ENCODE assay signal across 9 cellular contexts in genomic region chr12:80268924-80269749, GRCh38.
DNase-seq lines count a peak whose midpoint lies in the region; ATAC-seq, FAIRE-seq and TF ChIP-seq lines count a peak whose summit lies in the region.
"Had no signal": no experiment of that assay in that cellular context is flagged by ENCODE, and none has a peak within 500 bp of the region (broad histone marks: within the 10 kb centered on the region; RNA-seq: fewer than 3 reads in every experiment).

No MANE protein-coding gene starts in this region.

- H3K4me1 ChIP-seq in A549 = peaks cover 15% of the 10 kb centered on the region
- peaks cover 0 to 9% (median 7%) of the 10 kb centered on the region in 4 donors for H3K4me1 ChIP-seq in sigmoid colon
- H3K4me1 ChIP-seq in colonic mucosa = no peaks in the 10 kb centered on the region
- H3K4me1 ChIP-seq in Karpas-422 (ENCODE audit: low read length) = no peaks in the 10 kb centered on the region

- peak; percentile 7 to 39 for DNase-seq in A549 (ENCODE audit: low read depth in 1 of 2, low spot score in 1 of 2)
- DNase-seq in RKO (ENCODE audit: low spot score) = peak; percentile 95
- DNase-seq in foreskin fibroblast = peak; percentile 75 to 86
- DNase-seq in sigmoid colon = no peak
- no peak for DNase-seq in colonic mucosa
- no peak for DNase-seq in Karpas-422
- DNase-seq in NCI-H146 treated with DMSO at 0.1 percent for 48 hours (lab: John Stamatoyannopoulos, UW; ENCODE audit: unreplicated experiment) = no peak
- DNase-seq: CD8-positive, alpha-beta memory T cell had no signal

- H3K9me3 ChIP-seq in A549 = no peaks in the 10 kb centered on the region
- no peaks in the 10 kb centered on the region for H3K9me3 ChIP-seq in sigmoid colon
- no peaks in the 10 kb centered on the region for H3K9me3 ChIP-seq in colonic mucosa
- no peaks in the 10 kb centered on the region for H3K9me3 ChIP-seq in Karpas-422 (ENCODE audit: low read length)

- intact Hi-C loops in sigmoid colon (cut with DNase I) = loop anchor here (5.0 to 10.0 kb wide), 4 partner anchors 72 to 857 kb away; no protein-coding TSS in a partner anchor
- intact Hi-C loops in colonic mucosa (cut with DNase I) = loop anchor here (2.0 to 10.0 kb wide), 2 partner anchors 524 to 862 kb away; no protein-coding TSS in a partner anchor

- TF ChIP-seq EP300 in A549 (IDR thresholded peaks at IDR 0.05) = no peak
- no peak for TF ChIP-seq EP300 in sigmoid colon (IDR thresholded peaks at IDR 0.05)

- POLR2A ChIA-PET in A549 (lab: Yijun Ruan, JAX) = interaction anchor here (1.3 kb wide), 1 partner anchor 74 kb away, joined by 6 read pairs; no protein-coding TSS in a partner anchor

- H3K9ac ChIP-seq in colonic mucosa (ENCODE audit: low read depth in 2 of 2, low read length in 2 of 2) = no peak overlapping the region
- H3K9ac ChIP-seq in Karpas-422 (ENCODE audit: low read length) = no peak overlapping the region

- FAIRE-seq in A549 (lab: Jason Lieb, UNC) = peak; percentile 46

- TF ChIP-seq POLR2A in A549 (IDR thresholded peaks at IDR 0.05; ENCODE audit: low read length) = no peak
- TF ChIP-seq POLR2A in sigmoid colon (IDR thresholded peaks at IDR 0.05) = no peak

- CTCF ChIA-PET in A549 (lab: Yijun Ruan, JAX) = interaction anchor here (0.7 to 4.8 kb wide), 25 partner anchors 9 to 864 kb away, joined by 3 to 44 read pairs (median 4); no protein-coding TSS in a partner anchor

- ATAC-seq in A549 (peak; percentile 90 to 92), GM18868 (IDR thresholded peaks at IDR 0.05; ENCODE audit: unreplicated experiment) (peak; percentile 73)

- H2AFZ ChIP-seq in Karpas-422 (ENCODE audit: low read length) = no peak overlapping the region

- H3K9me2 ChIP-seq in Karpas-422 (replicated peaks; ENCODE audit: insufficient read depth, low read length) = no peaks in the 10 kb centered on the region

- TF ChIP-seq CTCF in A549 (IDR thresholded peaks at IDR 0.05) (no peak), foreskin fibroblast (IDR thresholded peaks at IDR 0.05; ENCODE audit: low read depth, low read length) (no peak), sigmoid colon (IDR thresholded peaks at IDR 0.05) (no peak), colonic mucosa (IDR thresholded peaks at IDR 0.05) (no peak)

- H4K20me1 ChIP-seq in Karpas-422 (ENCODE audit: insufficient read depth, low read depth, low read length) = no peaks in the 10 kb centered on the region

- no peak for TF ChIP-seq RAD21 in A549 (conservative IDR thresholded peaks at IDR 0.05 in 1 of 2, IDR thresholded peaks at IDR 0.05 in 1 of 2)

- H3K27ac ChIP-seq in A549 = no peak overlapping the region; a peak in 1 of 6 replicates
- H3K27ac ChIP-seq in sigmoid colon = no peak overlapping the region
- H3K27ac ChIP-seq in colonic mucosa = no peak overlapping the region
- H3K27ac ChIP-seq in Karpas-422 (ENCODE audit: low read length) = no peak overlapping the region

- H3K27me3 ChIP-seq in sigmoid colon = no peaks in the 10 kb centered on the region
- no peaks in the 10 kb centered on the region for H3K27me3 ChIP-seq in colonic mucosa
- H3K27me3 ChIP-seq in Karpas-422 (ENCODE audit: low read length) = no peaks in the 10 kb centered on the region

- H3K4me3 ChIP-seq in A549 (no peak overlapping the region), foreskin fibroblast (ENCODE audit: low read depth in 1 of 2, low read length in 2 of 2) (no peak overlapping the region), sigmoid colon (no peak overlapping the region), colonic mucosa (no peak overlapping the region), Karpas-422 (ENCODE audit: low read length) (no peak overlapping the region)

- H3K36me3 ChIP-seq in sigmoid colon (no peaks in the 10 kb centered on the region), colonic mucosa (no peaks in the 10 kb centered on the region), Karpas-422 (ENCODE audit: insufficient read depth, low read length) (no peaks in the 10 kb centered on the region)

- H3K4me2 ChIP-seq in A549 (peak overlapping the region; percentile 33), Karpas-422 (ENCODE audit: low read depth, low read length, poor library complexity, severe bottlenecking) (no peak overlapping the region)

- H3K79me2 ChIP-seq in Karpas-422 (ENCODE audit: low read length) = no peaks in the 10 kb centered on the region

TF ChIP-seq in A549, 52 proteins besides CTCF, POLR2A, EP300 and RAD21:
- TF ChIP-seq FOSL2 (IDR thresholded peaks at IDR 0.05) = peak; percentile 77
- peak; percentile 85 for TF ChIP-seq FOSL2 (CRISPR knock-in tag; IDR thresholded peaks at IDR 0.05)
- no peak for TF ChIP-seq CHD4 (IDR thresholded peaks at IDR 0.05; ENCODE audit: borderline replicate concordance)
- peak; percentile 68 for TF ChIP-seq JUNB (IDR thresholded peaks at IDR 0.05)

Comparison
In these comparisons a context has a peak if more than half of its experiments do, and no peak if none do; other contexts are left out.
1. DNase-seq: peak in A549 (2 of 2), RKO (single experiment) and foreskin fibroblast (2 of 2); none in sigmoid colon (single experiment), colonic mucosa (single experiment), Karpas-422 (single experiment) and NCI-H146 treated with DMSO at 0.1 percent for 48 hours (single experiment).